Comparison of ENCODE assay signal across 29 cellular contexts in genomic region chr14:67352055-67352454, GRCh38. TPM values are rescaled to one million over a fixed set of nuclear protein-coding genes. Genes with fewer than 3 reads are reported as not detected.
"Had no signal": no experiment of that assay in that cellular context is flagged by ENCODE, and none has a peak within 500 bp of the region (broad histone marks: within the 10 kb centered on the region; RNA-seq: fewer than 3 reads in every experiment).

No MANE protein-coding gene starts in this region.

- FAIRE-seq: astrocyte, RCC 7860 had no signal

- H3K27ac Mint-ChIP-seq: activated CD4-positive, alpha-beta memory T cell treated with anti-CD3 and anti-CD28 coated beads, Interleukin-2, amount 10 ng/mL, durations not matched to agents 7 days and 5 days; activated CD8-positive, alpha-beta memory T cell treated with anti-CD3 and anti-CD28 coated beads, Interleukin-2, amount 10 ng/mL, durations not matched to agents 7 days and 5 days; activated naive CD4-positive, alpha-beta T cell treated with anti-CD3 and anti-CD28 coated beads for 36 hours; activated T-helper 2 cell treated with anti-CD3 and anti-CD28 coated beads, Interferon-gamma antibody, Interleukin-2, Interleukin-4, amounts not matched to agents 10 μg/mL and 5 μg/mL and 100 μg/mL, durations not matched to agents 14 hours and 24 hours and 36 hours had no signal

- DNase-seq: activated CD4-positive, alpha-beta memory T cell treated with anti-CD3 and anti-CD28 coated beads, Interleukin-2, amount 10 ng/mL, durations not matched to agents 7 days and 5 days; activated CD4-positive, alpha-beta T cell treated with anti-CD3 and anti-CD28 coated beads for 1 hour; activated CD4-positive, alpha-beta T cell treated with anti-CD3 and anti-CD28 coated beads for 48 hours; activated CD4-positive, CD25-positive, alpha-beta regulatory T cell; activated CD8-positive, alpha-beta memory T cell treated with anti-CD3 and anti-CD28 coated beads for 24 hours; activated CD8-positive, alpha-beta memory T cell treated with anti-CD3 and anti-CD28 coated beads, Interleukin-2, amount 10 ng/mL, durations not matched to agents 7 days and 5 days; activated CD8-positive, alpha-beta memory T cell treated with anti-CD3 and anti-CD28 coated beads, Interleukin-2, amount 50 U/mL, for 48 hours; activated gamma-delta T cell treated with Interleukin-2 at 50 U/mL for 16 hours; activated naive CD4-positive, alpha-beta T cell treated with anti-CD3 and anti-CD28 coated beads for 36 hours; adrenal gland; body of pancreas; NCI-H1105 treated with DMSO at 0.1 percent for 48 hours; NCI-H1436; NCI-H1694 treated with DMSO at 0.1 percent for 48 hours; NCI-H2029; NCI-H510A; NCI-H526; NCI-H748 treated with DMSO at 0.1 percent for 48 hours; PC-9; Right ventricle myocardium superior; SW 1271; T-helper 1 cell; T1000; WERI-Rb-1 had no signal

- H3K9me3 Mint-ChIP-seq: activated CD4-positive, alpha-beta memory T cell treated with anti-CD3 and anti-CD28 coated beads, Interleukin-2, amount 10 ng/mL, durations not matched to agents 7 days and 5 days; activated naive CD4-positive, alpha-beta T cell treated with anti-CD3 and anti-CD28 coated beads for 36 hours; activated naive CD4-positive, alpha-beta T cell treated with anti-CD3 and anti-CD28 coated beads, Interleukin-2, amount 50 U/mL, for 72 hours; activated T-helper 2 cell treated with anti-CD3 and anti-CD28 coated beads, Interferon-gamma antibody, Interleukin-2, Interleukin-4, amounts not matched to agents 10 μg/mL and 5 μg/mL and 100 μg/mL, durations not matched to agents 14 hours and 24 hours and 36 hours had no signal

- H3K27me3 Mint-ChIP-seq: activated CD4-positive, alpha-beta memory T cell treated with anti-CD3 and anti-CD28 coated beads, Interleukin-2, amount 10 ng/mL, durations not matched to agents 7 days and 5 days; activated CD8-positive, alpha-beta memory T cell treated with anti-CD3 and anti-CD28 coated beads, Interleukin-2, amount 10 ng/mL, durations not matched to agents 7 days and 5 days had no signal

- H3K4me3 Mint-ChIP-seq: activated CD4-positive, alpha-beta memory T cell treated with anti-CD3 and anti-CD28 coated beads, Interleukin-2, amount 10 ng/mL, durations not matched to agents 7 days and 5 days; activated CD8-positive, alpha-beta memory T cell treated with anti-CD3 and anti-CD28 coated beads, Interleukin-2, amount 10 ng/mL, durations not matched to agents 7 days and 5 days; activated naive CD4-positive, alpha-beta T cell treated with anti-CD3 and anti-CD28 coated beads for 36 hours had no signal

- ATAC-seq: activated CD8-positive, alpha-beta memory T cell treated with anti-CD3 and anti-CD28 coated beads, Interleukin-2, amount 10 ng/mL, durations not matched to agents 7 days and 5 days; activated naive CD4-positive, alpha-beta T cell treated with anti-CD3 and anti-CD28 coated beads, Interleukin-2, amount 50 U/mL, for 72 hours; body of pancreas had no signal

RNA-seq across cellular contexts. Expression of gene PLEK2, which starts 59.9 kb away (rescaled TPM):
- total RNA-seq: OCI-LY7, Right ventricle myocardium superior had no signal
